In genomic region chr7:122416316-122416925, GRCh38 we compare ENCODE assay signal across 14 cellular contexts.
A peak's percentile ranks its signal among the peaks of the same experiment; 100 is the strongest.
DNase-seq lines count a peak whose midpoint lies in the region; TF ChIP-seq lines count a peak whose summit lies in the region.
"Had no signal": no experiment of that assay in that cellular context is flagged by ENCODE, and none has a peak within 500 bp of the region (broad histone marks: within the 10 kb centered on the region; RNA-seq: fewer than 3 reads in every experiment).

No MANE protein-coding gene starts in this region.

- H3K27me3 ChIP-seq in HUES64 (ENCODE audit: insufficient read depth, low read length) = no peaks in the 10 kb centered on the region

- 0 out of 2 replicates have a peak overlapping the region, but pooled peaks have one; percentile 8 for H3K27ac ChIP-seq in HUES64 (ENCODE audit: low read depth, low read length)

- no peak overlapping the region for H3K9ac ChIP-seq in HUES64 (ENCODE audit: low read depth, low read length)

- 77% methylated on average over 2 of the region's 2 CpGs for WGBS in HUES64

- H3K9me3 ChIP-seq in HUES64 (ENCODE audit: insufficient read depth, low read depth, low read length) = no peaks in the 10 kb centered on the region

- H3K4me1 ChIP-seq in HUES64 (ENCODE audit: insufficient read depth, low read length) = peaks cover 35% of the 10 kb centered on the region

- H3K36me3 ChIP-seq in HUES64 (ENCODE audit: insufficient read depth, low read length) = no peaks in the 10 kb centered on the region

- peak; percentile 55 for DNase-seq in amniotic epithelial cell (ENCODE audit: low read depth)
- peak; percentile 13 for DNase-seq in fibroblast of pulmonary artery (ENCODE audit: low read depth)
- peak; percentile 6 for DNase-seq in renal cortical epithelial cell (ENCODE audit: low read depth)
- DNase-seq in NCI-H128 (lab: John Stamatoyannopoulos, UW; ENCODE audit: unreplicated experiment) = no peak
- DNase-seq in activated gamma-delta T cell (lab: John Stamatoyannopoulos, UW) = no peak
- no peak for DNase-seq in stimulated activated CD4-positive, alpha-beta T cell treated with anti-CD3 and anti-CD28 coated beads, Interleukin-4, amount 100 ng/mL, for 1 hour
- DNase-seq: C1 segment of cervical spinal cord, DND-41, HFFc6, MV-4-11, NCI-H1417 treated with DMSO at 0.1 percent for 48 hours, NCI-H2029, NCI-H524 treated with DMSO at 0.1 percent for 48 hours had no signal

- H3K4me3 ChIP-seq in HUES64 (ENCODE audit: low read length) (no peak overlapping the region), fibroblast of pulmonary artery (replicated peaks; ENCODE audit: low read depth, low read length) (no peak overlapping the region)

- no peak for TF ChIP-seq CTCF in fibroblast of pulmonary artery (IDR thresholded peaks at IDR 0.05; ENCODE audit: low read length, missing control alignments)

Comparison
In these comparisons a context has a peak if more than half of its experiments do, and no peak if none do; other contexts are left out.
1. DNase-seq: peak in amniotic epithelial cell (single experiment), fibroblast of pulmonary artery (single experiment) and renal cortical epithelial cell (single experiment); none in NCI-H128 (single experiment), activated gamma-delta T cell (single experiment) and stimulated activated CD4-positive, alpha-beta T cell treated with anti-CD3 and anti-CD28 coated beads, Interleukin-4, amount 100 ng/mL, for 1 hour (single experiment).